ENCODE assay signal across 7 cellular contexts in genomic region chr3:49173116-49173791, GRCh38.
A peak's percentile ranks its signal among the peaks of the same experiment; 100 is the strongest.
DNase-seq lines count a peak whose midpoint lies in the region; ATAC-seq and TF ChIP-seq lines count a peak whose summit lies in the region.
"Had no signal": no experiment of that assay in that cellular context is flagged by ENCODE, and none has a peak within 500 bp of the region (broad histone marks: within the 10 kb centered on the region; RNA-seq: fewer than 3 reads in every experiment).

No MANE protein-coding gene starts in this region.

- H3K36me3 ChIP-seq in rectal smooth muscle tissue (ENCODE audit: control insufficient read depth, insufficient read depth, low read length) = peaks cover 14% of the 10 kb centered on the region

- H3K9ac ChIP-seq in rectal smooth muscle tissue (ENCODE audit: low read length) = peak overlapping the region; percentile 35

- ATAC-seq in GM21619 (IDR thresholded peaks at IDR 0.05; ENCODE audit: unreplicated experiment) = no peak

- peak; percentile 73 for DNase-seq in NCI-H1092 treated with DMSO at 0.1 percent for 48 hours (lab: John Stamatoyannopoulos, UW)
- DNase-seq in erythroblast (lab: John Stamatoyannopoulos, UW) = peak; percentile 86 to 88
- no peak for DNase-seq in stimulated activated naive CD4-positive, alpha-beta T cell (lab: John Stamatoyannopoulos, UW)
- DNase-seq in NCI-H1436 treated with DMSO at 0.1 percent for 48 hours (lab: John Stamatoyannopoulos, UW) = no peak
- DNase-seq: SIG-M5 had no signal

- H3K4me3 ChIP-seq in rectal smooth muscle tissue (ENCODE audit: low read length) = peak overlapping the region; percentile 91

- H3K27me3 ChIP-seq in rectal smooth muscle tissue (ENCODE audit: control insufficient read depth, insufficient read depth, low read length) = no peaks in the 10 kb centered on the region

- H3K4me1 ChIP-seq in rectal smooth muscle tissue (ENCODE audit: control insufficient read depth, insufficient read depth, low read length) = peaks cover 25% of the 10 kb centered on the region

- peak overlapping the region; percentile 95 for H3K27ac ChIP-seq in rectal smooth muscle tissue (ENCODE audit: low read depth, low read length)

- TF ChIP-seq POLR2A in erythroblast (IDR thresholded peaks at IDR 0.05; ENCODE audit: low read length) = peak; percentile 28

Comparison
In these comparisons a context has a peak if more than half of its experiments do, and no peak if none do; other contexts are left out.
1. DNase-seq: peak in NCI-H1092 treated with DMSO at 0.1 percent for 48 hours (single experiment) and erythroblast (2 of 2); none in stimulated activated naive CD4-positive, alpha-beta T cell (0 of 6) and NCI-H1436 treated with DMSO at 0.1 percent for 48 hours (single experiment).